In the genomic region with DNA sequence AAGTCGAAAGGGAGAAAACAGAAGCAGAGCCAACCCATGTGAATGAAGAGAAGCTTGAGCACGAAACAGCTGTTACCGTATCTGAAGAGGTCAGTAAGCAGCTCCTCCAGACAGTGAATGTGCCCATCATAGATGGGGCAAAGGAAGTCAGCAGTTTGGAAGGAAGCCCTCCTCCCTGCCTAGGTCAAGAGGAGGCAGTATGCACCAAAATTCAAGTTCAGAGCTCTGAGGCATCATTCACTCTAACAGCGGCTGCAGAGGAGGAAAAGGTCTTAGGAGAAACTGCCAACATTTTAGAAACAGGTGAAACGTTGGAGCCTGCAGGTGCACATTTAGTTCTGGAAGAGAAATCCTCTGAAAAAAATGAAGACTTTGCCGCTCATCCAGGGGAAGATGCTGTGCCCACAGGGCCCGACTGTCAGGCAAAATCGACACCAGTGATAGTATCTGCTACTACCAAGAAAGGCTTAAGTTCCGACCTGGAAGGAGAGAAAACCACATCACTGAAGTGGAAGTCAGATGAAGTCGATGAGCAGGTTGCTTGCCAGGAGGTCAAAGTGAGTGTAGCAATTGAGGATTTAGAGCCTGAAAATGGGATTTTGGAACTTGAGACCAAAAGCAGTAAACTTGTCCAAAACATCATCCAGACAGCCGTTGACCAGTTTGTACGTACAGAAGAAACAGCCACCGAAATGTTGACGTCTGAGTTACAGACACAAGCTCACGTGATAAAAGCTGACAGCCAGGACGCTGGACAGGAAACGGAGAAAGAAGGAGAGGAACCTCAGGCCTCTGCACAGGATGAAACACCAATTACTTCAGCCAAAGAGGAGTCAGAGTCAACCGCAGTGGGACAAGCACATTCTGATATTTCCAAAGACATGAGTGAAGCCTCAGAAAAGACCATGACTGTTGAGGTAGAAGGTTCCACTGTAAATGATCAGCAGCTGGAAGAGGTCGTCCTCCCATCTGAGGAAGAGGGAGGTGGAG, we compare ENCODE assay signal across 19 cellular contexts.
"Had no signal": no experiment of that assay in that cellular context is flagged by ENCODE, and none has a peak within 500 bp of the region (broad histone marks: within the 10 kb centered on the region; RNA-seq: fewer than 3 reads in every experiment).

No MANE protein-coding gene starts in this region.

- ATAC-seq: esophagus mucosa; natural killer cell; psoas muscle; sciatic nerve; stimulated activated memory B cell treated with anti-CD40 and anti-IgM and Interleukin-4, amounts not matched to agents 10 μg/mL and 1 μg/mL and 100 μg/mL, for 72 hours had no signal

- H3K27ac ChIP-seq: brain microvascular endothelial cell, colonic mucosa, ovary, psoas muscle, thoracic aorta had no signal

- DNase-seq: activated CD4-positive, alpha-beta memory T cell treated with anti-CD3 and anti-CD28 coated beads for 36 hours; activated naive CD4-positive, alpha-beta T cell treated with anti-CD3 and anti-CD28 coated beads, Interleukin-2, amount 50 U/mL, for 16 hours; activated T-cell treated with anti-CD3 and anti-CD28 coated beads, Interleukin-2, amount 50 U/mL, for 1 hour; aorta; brain microvascular endothelial cell; colonic mucosa; mesendoderm; natural killer cell; ovary; psoas muscle; stimulated activated CD4-positive, alpha-beta T cell treated with anti-CD3 and anti-CD28 coated beads, Interleukin-4, amount 100 ng/mL, for 1 hour; SW 1271 had no signal

- H3K27me3 Mint-ChIP-seq: activated CD4-positive, alpha-beta memory T cell treated with anti-CD3 and anti-CD28 coated beads for 36 hours; central memory CD8-positive, alpha-beta T cell; stimulated activated memory B cell treated with anti-CD40 and anti-IgM and Interleukin-4, amounts not matched to agents 10 μg/mL and 1 μg/mL and 100 μg/mL, for 72 hours had no signal

- H3K36me3 ChIP-seq: colonic mucosa, ovary, thoracic aorta had no signal

- H3K27ac Mint-ChIP-seq: activated CD4-positive, alpha-beta memory T cell treated with anti-CD3 and anti-CD28 coated beads for 36 hours; natural killer cell; stimulated activated memory B cell treated with anti-CD40 and anti-IgM and Interleukin-4, amounts not matched to agents 10 μg/mL and 1 μg/mL and 100 μg/mL, for 72 hours; T-helper 2 cell treated with Interferon-gamma antibody and Interleukin-4, amounts not matched to agents 5 μg/mL and 100 μg/mL, for 36 hours had no signal

- H3K9me3 ChIP-seq: colonic mucosa, ovary, psoas muscle, thoracic aorta had no signal

- H3K4me3 ChIP-seq: colonic mucosa, ovary, psoas muscle, smooth muscle cell, thoracic aorta had no signal

- H3K4me1 Mint-ChIP-seq: central memory CD8-positive, alpha-beta T cell; natural killer cell; stimulated activated memory B cell treated with anti-CD40 and anti-IgM and Interleukin-4, amounts not matched to agents 10 μg/mL and 1 μg/mL and 100 μg/mL, for 72 hours had no signal

- H3K27me3 ChIP-seq: brain microvascular endothelial cell, colonic mucosa, ovary had no signal

- H3K9me3 Mint-ChIP-seq: activated CD4-positive, alpha-beta memory T cell treated with anti-CD3 and anti-CD28 coated beads for 36 hours; central memory CD8-positive, alpha-beta T cell; natural killer cell; stimulated activated memory B cell treated with anti-CD40 and anti-IgM and Interleukin-4, amounts not matched to agents 10 μg/mL and 1 μg/mL and 100 μg/mL, for 72 hours; T-helper 2 cell treated with Interferon-gamma antibody and Interleukin-4, amounts not matched to agents 5 μg/mL and 100 μg/mL, for 36 hours had no signal

- H3K36me3 Mint-ChIP-seq: activated CD4-positive, alpha-beta memory T cell treated with anti-CD3 and anti-CD28 coated beads for 36 hours; natural killer cell had no signal

- H3K4me1 ChIP-seq: colonic mucosa, psoas muscle had no signal

- H3K4me3 Mint-ChIP-seq: activated CD4-positive, alpha-beta memory T cell treated with anti-CD3 and anti-CD28 coated beads for 36 hours; central memory CD8-positive, alpha-beta T cell; natural killer cell; stimulated activated memory B cell treated with anti-CD40 and anti-IgM and Interleukin-4, amounts not matched to agents 10 μg/mL and 1 μg/mL and 100 μg/mL, for 72 hours; T-helper 2 cell treated with Interferon-gamma antibody and Interleukin-4, amounts not matched to agents 5 μg/mL and 100 μg/mL, for 36 hours had no signal
